ENCODE assay signal across 21 cellular contexts in the genomic region with DNA sequence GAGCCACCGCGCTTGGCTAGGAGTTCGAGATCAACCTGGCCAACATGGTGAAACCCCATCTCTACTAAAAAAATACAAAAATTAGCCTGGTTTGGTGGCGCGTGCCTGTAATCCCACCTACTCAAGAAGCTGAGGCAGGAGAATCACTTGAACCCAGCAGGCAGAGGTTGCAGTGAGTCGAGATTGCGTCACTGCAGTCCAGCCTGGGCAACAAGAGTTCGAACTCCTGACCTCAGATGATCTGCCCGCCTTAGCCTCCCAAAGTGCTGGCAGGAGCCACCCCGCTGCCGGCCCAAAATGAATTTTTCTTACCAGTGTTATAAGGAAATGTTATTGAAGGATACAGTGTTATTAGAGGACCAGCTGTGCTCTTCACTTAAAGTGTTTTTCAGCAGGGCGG. TPM values are rescaled to one million over a fixed set of nuclear protein-coding genes. Genes with fewer than 3 reads are reported as not detected.
DNase-seq lines count a peak whose midpoint lies in the region; ATAC-seq and TF ChIP-seq lines count a peak whose summit lies in the region.
"Had no signal": no experiment of that assay in that cellular context is flagged by ENCODE, and none has a peak within 500 bp of the region (broad histone marks: within the 10 kb centered on the region; RNA-seq: fewer than 3 reads in every experiment).

No MANE protein-coding gene starts in this region.

- peak overlapping the region; percentile 43 for H3K4me3 Mint-ChIP-seq in activated CD4-positive, alpha-beta T cell treated with anti-CD3 and anti-CD28 coated beads, Interleukin-2, amount 10 ng/mL, durations not matched to agents 7 days and 5 days
- peak overlapping the region; percentile 62 for H3K4me3 Mint-ChIP-seq in activated T-helper 2 cell treated with anti-CD3 and anti-CD28 coated beads, Interferon-gamma antibody, Interleukin-2, Interleukin-4, amounts not matched to agents 10 μg/mL and 5 μg/mL and 100 μg/mL, durations not matched to agents 14 hours and 24 hours and 36 hours (ENCODE audit: low read depth)
- H3K4me3 Mint-ChIP-seq in naive thymus-derived CD8-positive, alpha-beta T cell = peak overlapping the region in 8 of 10 donors; percentile 22 to 73 (median 38)

- H2AFZ ChIP-seq in DND-41 (ENCODE audit: low read depth, low read length) = no peak overlapping the region

- no peak for DNase-seq in activated CD4-positive, alpha-beta T cell treated with anti-CD3 and anti-CD28 coated beads, Interleukin-2, amount 10 ng/mL, durations not matched to agents 7 days and 5 days
- DNase-seq in activated CD4-positive, alpha-beta T cell treated with anti-CD3 and anti-CD28 coated beads, Interleukin-2, amount 50 U/mL, for 4 hours = no peak
- DNase-seq in DND-41 (no peak), T-helper 1 cell (no peak), KG1 (lab: John Stamatoyannopoulos, UW) (no peak)
- no peak for DNase-seq in activated T-helper 2 cell treated with anti-CD3 and anti-CD28 coated beads, Interferon-gamma antibody, Interleukin-2, Interleukin-4, amounts not matched to agents 10 μg/mL and 5 μg/mL and 100 μg/mL, durations not matched to agents 14 hours and 24 hours and 36 hours (ENCODE audit: low spot score)
- DNase-seq in naive thymus-derived CD8-positive, alpha-beta T cell = no peak
- DNase-seq: activated CD4-positive, alpha-beta T cell treated with anti-CD3 and anti-CD28 coated beads for 48 hours; activated T-cell treated with anti-CD3 and anti-CD28 coated beads, Interleukin-2, amount 50 U/mL, for 4 hours; amygdala; foreskin melanocyte; kidney glomerular epithelial cell; NCI-H1048; NCI-H2029; NK-92 treated with Interleukin-12 subunit alpha and Interleukin-12 subunit beta, amount 100 ng/mL, for 24 hours; spleen had no signal

- H3K9me3 Mint-ChIP-seq in activated CD4-positive, alpha-beta T cell treated with anti-CD3 and anti-CD28 coated beads, Interleukin-2, amount 10 ng/mL, durations not matched to agents 7 days and 5 days = no peaks in the 10 kb centered on the region
- no peaks in the 10 kb centered on the region for H3K9me3 Mint-ChIP-seq in activated T-helper 2 cell treated with anti-CD3 and anti-CD28 coated beads, Interferon-gamma antibody, Interleukin-2, Interleukin-4, amounts not matched to agents 10 μg/mL and 5 μg/mL and 100 μg/mL, durations not matched to agents 14 hours and 24 hours and 36 hours
- H3K9me3 Mint-ChIP-seq in naive thymus-derived CD8-positive, alpha-beta T cell = no peaks in the 10 kb centered on the region
- H3K9me3 Mint-ChIP-seq: activated T-cell treated with anti-CD3 and anti-CD28 coated beads, Interleukin-2, amount 50 U/mL, for 4 hours had no signal

- peaks cover 74% of the 10 kb centered on the region for H3K79me2 ChIP-seq in DND-41 (ENCODE audit: insufficient read depth, low read length)

- H3K4me2 ChIP-seq in DND-41 (ENCODE audit: insufficient read depth, low read length) = peak overlapping the region; percentile 77

- no peak for TF ChIP-seq CTCF in DND-41 (IDR thresholded peaks at IDR 0.05; ENCODE audit: borderline replicate concordance, extremely low read depth, low read length, poor library complexity, severe bottlenecking)

- no peak overlapping the region; a peak in 1 of 4 replicates for H3K4me3 ChIP-seq in DND-41 (ENCODE audit: low read depth in 1 of 2, low read length in 2 of 2)
- H3K4me3 ChIP-seq: Peyer's patch, vagina had no signal

- H3K4me1 ChIP-seq in DND-41 (ENCODE audit: insufficient read depth, low read length) = peaks cover 28% of the 10 kb centered on the region

- no peak overlapping the region for H3K9ac ChIP-seq in DND-41 (ENCODE audit: low read depth, low read length)
- H3K9ac ChIP-seq: KMS-11 had no signal

- H3K27me3 ChIP-seq in DND-41 (ENCODE audit: insufficient read depth, low read length, poor library complexity) = no peaks in the 10 kb centered on the region
- H3K27me3 ChIP-seq: Peyer's patch, spleen, vagina had no signal

- H3K9me3 ChIP-seq in DND-41 (ENCODE audit: insufficient read depth, low read length, severe bottlenecking) = no peaks in the 10 kb centered on the region
- H3K9me3 ChIP-seq: Peyer's patch, spleen, vagina had no signal

- intact Hi-C loops in activated T-helper 2 cell treated with anti-CD3 and anti-CD28 coated beads, Interferon-gamma antibody, Interleukin-2, Interleukin-4, amounts not matched to agents 10 μg/mL and 5 μg/mL and 100 μg/mL, durations not matched to agents 14 hours and 24 hours and 36 hours (cut with micrococcal nuclease) = loop anchor here (10.0 kb wide), 1 partner anchor 47 kb away; no protein-coding TSS in a partner anchor

- CTCF ChIA-PET in activated CD4-positive, alpha-beta T cell treated with anti-CD3 and anti-CD28 coated beads, Interleukin-2, amount 10 ng/mL, durations not matched to agents 7 days and 5 days (lab: Charles Lee) = interaction anchor here (0.6 to 3.3 kb wide), 3 partner anchors 23 to 317 kb away, joined by 3 to 17 read pairs (median 5); no protein-coding TSS in a partner anchor

- H3K27me3 Mint-ChIP-seq in activated CD4-positive, alpha-beta T cell treated with anti-CD3 and anti-CD28 coated beads, Interleukin-2, amount 10 ng/mL, durations not matched to agents 7 days and 5 days = no peaks in the 10 kb centered on the region
- no peaks in the 10 kb centered on the region for H3K27me3 Mint-ChIP-seq in activated T-helper 2 cell treated with anti-CD3 and anti-CD28 coated beads, Interferon-gamma antibody, Interleukin-2, Interleukin-4, amounts not matched to agents 10 μg/mL and 5 μg/mL and 100 μg/mL, durations not matched to agents 14 hours and 24 hours and 36 hours (ENCODE audit: low read depth)
- H3K27me3 Mint-ChIP-seq in naive thymus-derived CD8-positive, alpha-beta T cell = no peaks in the 10 kb centered on the region

- POLR2A ChIA-PET in activated CD4-positive, alpha-beta T cell treated with anti-CD3 and anti-CD28 coated beads, Interleukin-2, amount 10 ng/mL, durations not matched to agents 7 days and 5 days (lab: Charles Lee) = no interaction called here
- POLR2A ChIA-PET in naive thymus-derived CD8-positive, alpha-beta T cell (lab: Charles Lee) = interaction anchor here (1.1 to 1.2 kb wide), 2 partner anchors 12 to 64 kb away, joined by 3 read pairs; partner anchors contain the start of gene MIF4GD

- peaks cover 28% of the 10 kb centered on the region for H3K36me3 Mint-ChIP-seq in activated CD4-positive, alpha-beta T cell treated with anti-CD3 and anti-CD28 coated beads, Interleukin-2, amount 10 ng/mL, durations not matched to agents 7 days and 5 days (ENCODE audit: low read depth)
- H3K36me3 Mint-ChIP-seq in activated T-helper 2 cell treated with anti-CD3 and anti-CD28 coated beads, Interferon-gamma antibody, Interleukin-2, Interleukin-4, amounts not matched to agents 10 μg/mL and 5 μg/mL and 100 μg/mL, durations not matched to agents 14 hours and 24 hours and 36 hours (ENCODE audit: low read depth) = peaks cover 32% of the 10 kb centered on the region
- peaks cover 0 to 44% (median 8%) of the 10 kb centered on the region in 3 donors for H3K36me3 Mint-ChIP-seq in naive thymus-derived CD8-positive, alpha-beta T cell

- H4K20me1 ChIP-seq in DND-41 (ENCODE audit: insufficient read depth, low read length) = peaks cover 4% of the 10 kb centered on the region; the same call in 1 of the 2 replicates

- H3K27ac Mint-ChIP-seq in activated CD4-positive, alpha-beta T cell treated with anti-CD3 and anti-CD28 coated beads, Interleukin-2, amount 10 ng/mL, durations not matched to agents 7 days and 5 days = peak overlapping the region; percentile 25
- H3K27ac Mint-ChIP-seq in activated T-helper 2 cell treated with anti-CD3 and anti-CD28 coated beads, Interferon-gamma antibody, Interleukin-2, Interleukin-4, amounts not matched to agents 10 μg/mL and 5 μg/mL and 100 μg/mL, durations not matched to agents 14 hours and 24 hours and 36 hours = peak overlapping the region; percentile 22
- peak overlapping the region in 2 of 10 donors; percentile 8 to 29 for H3K27ac Mint-ChIP-seq in naive thymus-derived CD8-positive, alpha-beta T cell

- H3K27ac ChIP-seq in DND-41 (ENCODE audit: low read length) = no peak overlapping the region
- H3K27ac ChIP-seq: epithelial cell of prostate, KMS-11, spleen, vagina had no signal

- H3K36me3 ChIP-seq in DND-41 (ENCODE audit: insufficient read depth, low read length) = peaks cover 44% of the 10 kb centered on the region

- peaks cover 28% of the 10 kb centered on the region for H3K4me1 Mint-ChIP-seq in activated CD4-positive, alpha-beta T cell treated with anti-CD3 and anti-CD28 coated beads, Interleukin-2, amount 10 ng/mL, durations not matched to agents 7 days and 5 days
- H3K4me1 Mint-ChIP-seq in activated T-helper 2 cell treated with anti-CD3 and anti-CD28 coated beads, Interferon-gamma antibody, Interleukin-2, Interleukin-4, amounts not matched to agents 10 μg/mL and 5 μg/mL and 100 μg/mL, durations not matched to agents 14 hours and 24 hours and 36 hours (ENCODE audit: low read depth) = peaks cover 9% of the 10 kb centered on the region
- peaks cover 14 to 36% (median 29%) of the 10 kb centered on the region in 4 donors for H3K4me1 Mint-ChIP-seq in naive thymus-derived CD8-positive, alpha-beta T cell

- ATAC-seq in DND-41 (ENCODE audit: insufficient read depth, low read depth) = no peak
- ATAC-seq in naive thymus-derived CD8-positive, alpha-beta T cell = no peak
- no peak for ATAC-seq in GM19395 (IDR thresholded peaks at IDR 0.05; ENCODE audit: unreplicated experiment)
- ATAC-seq: activated T-cell treated with anti-CD3 and anti-CD28 coated beads, Interleukin-2, amount 50 U/mL, for 4 hours had no signal

RNA-seq across cellular contexts. Expression of gene NUP85, which starts 2.3 kb away (rescaled TPM):
- 100 to 1,000 TPM; 140 to 172 TPM for total RNA-seq in activated CD4-positive, alpha-beta T cell treated with anti-CD3 and anti-CD28 coated beads, Interleukin-2, amount 10 ng/mL, durations not matched to agents 7 days and 5 days
- total RNA-seq in activated T-helper 2 cell treated with anti-CD3 and anti-CD28 coated beads, Interferon-gamma antibody, Interleukin-2, Interleukin-4, amounts not matched to agents 10 μg/mL and 5 μg/mL and 100 μg/mL, durations not matched to agents 14 hours and 24 hours and 36 hours = 115 and 122 TPM in 2 replicates
- 100 to 1,000 TPM; 150 to 155 TPM for total RNA-seq in naive thymus-derived CD8-positive, alpha-beta T cell
- polyA plus RNA-seq in naive thymus-derived CD8-positive, alpha-beta T cell = 10 to 100 TPM; 17.3 to 39.4 (median 21.4) TPM

RNA-seq across cellular contexts. Expression of gene SUMO2, which starts 25.0 kb away (rescaled TPM):
- total RNA-seq in activated CD4-positive, alpha-beta T cell treated with anti-CD3 and anti-CD28 coated beads, Interleukin-2, amount 10 ng/mL, durations not matched to agents 7 days and 5 days = 100 to 1,000 TPM; 527 to 642 TPM
- 653 and 679 TPM in 2 replicates for total RNA-seq in activated T-helper 2 cell treated with anti-CD3 and anti-CD28 coated beads, Interferon-gamma antibody, Interleukin-2, Interleukin-4, amounts not matched to agents 10 μg/mL and 5 μg/mL and 100 μg/mL, durations not matched to agents 14 hours and 24 hours and 36 hours
- 100 to 1,000 TPM; 250 to 255 TPM for total RNA-seq in naive thymus-derived CD8-positive, alpha-beta T cell
- polyA plus RNA-seq in naive thymus-derived CD8-positive, alpha-beta T cell = 100 to 1,000 TPM; 293 to 381 (median 325) TPM

RNA-seq across cellular contexts. Expression of gene JPT1, which starts 53.4 kb away (rescaled TPM):
- total RNA-seq in activated CD4-positive, alpha-beta T cell treated with anti-CD3 and anti-CD28 coated beads, Interleukin-2, amount 10 ng/mL, durations not matched to agents 7 days and 5 days = 100 to 1,000 TPM; 277 to 280 TPM
- total RNA-seq in activated T-helper 2 cell treated with anti-CD3 and anti-CD28 coated beads, Interferon-gamma antibody, Interleukin-2, Interleukin-4, amounts not matched to agents 10 μg/mL and 5 μg/mL and 100 μg/mL, durations not matched to agents 14 hours and 24 hours and 36 hours = 282 and 290 TPM in 2 replicates
- 10 to 100 TPM; 25.6 to 27.0 TPM for total RNA-seq in naive thymus-derived CD8-positive, alpha-beta T cell
- polyA plus RNA-seq in naive thymus-derived CD8-positive, alpha-beta T cell = 10 to 100 TPM; 68.6 to 76.6 (median 70.7) TPM

RNA-seq across cellular contexts. Expression of gene GGA3, which starts 53.6 kb away (rescaled TPM):
- 10 to 100 TPM; 80.2 to 86.1 TPM for total RNA-seq in activated CD4-positive, alpha-beta T cell treated with anti-CD3 and anti-CD28 coated beads, Interleukin-2, amount 10 ng/mL, durations not matched to agents 7 days and 5 days
- 71.7 and 77.2 TPM in 2 replicates for total RNA-seq in activated T-helper 2 cell treated with anti-CD3 and anti-CD28 coated beads, Interferon-gamma antibody, Interleukin-2, Interleukin-4, amounts not matched to agents 10 μg/mL and 5 μg/mL and 100 μg/mL, durations not matched to agents 14 hours and 24 hours and 36 hours
- total RNA-seq in naive thymus-derived CD8-positive, alpha-beta T cell = 100 to 1,000 TPM; 105 to 107 TPM
- 10 to 100 TPM in 2 of 3 donors, 1 to 10 TPM in 1; 6.2 to 20.1 (median 14.7) TPM for polyA plus RNA-seq in naive thymus-derived CD8-positive, alpha-beta T cell

RNA-seq across cellular contexts. Expression of gene MRPS7, which starts 53.9 kb away (rescaled TPM):
- 10 to 100 TPM; 35.4 to 38.2 TPM for total RNA-seq in activated CD4-positive, alpha-beta T cell treated with anti-CD3 and anti-CD28 coated beads, Interleukin-2, amount 10 ng/mL, durations not matched to agents 7 days and 5 days
- total RNA-seq in activated T-helper 2 cell treated with anti-CD3 and anti-CD28 coated beads, Interferon-gamma antibody, Interleukin-2, Interleukin-4, amounts not matched to agents 10 μg/mL and 5 μg/mL and 100 μg/mL, durations not matched to agents 14 hours and 24 hours and 36 hours = 99.4 and 101 TPM in 2 replicates
- total RNA-seq in naive thymus-derived CD8-positive, alpha-beta T cell = 10 to 100 TPM; 40.5 to 41.1 TPM
- polyA plus RNA-seq in naive thymus-derived CD8-positive, alpha-beta T cell = 100 to 1,000 TPM; 113 to 132 (median 122) TPM

Comparison
In these comparisons a context has a peak if more than half of its experiments do, and no peak if none do; other contexts are left out.
1. RNA of gene JPT1, which starts 53.4 kb away (total RNA-seq): 282 to 290 TPM in activated T-helper 2 cell treated with anti-CD3 and anti-CD28 coated beads, Interferon-gamma antibody, Interleukin-2, Interleukin-4, amounts not matched to agents 10 μg/mL and 5 μg/mL and 100 μg/mL, durations not matched to agents 14 hours and 24 hours and 36 hours and 277 to 280 TPM in activated CD4-positive, alpha-beta T cell treated with anti-CD3 and anti-CD28 coated beads, Interleukin-2, amount 10 ng/mL, durations not matched to agents 7 days and 5 days; 25.6 to 27.0 TPM in naive thymus-derived CD8-positive, alpha-beta T cell; every median in the first group is over 4 times any median in the second.
2. Peak in every context shown above with its lines, with median percentiles within 50 percentile points of each other: H3K4me3 Mint-ChIP-seq.